9 cellular contexts compared by ENCODE assay signal in the genomic region with DNA sequence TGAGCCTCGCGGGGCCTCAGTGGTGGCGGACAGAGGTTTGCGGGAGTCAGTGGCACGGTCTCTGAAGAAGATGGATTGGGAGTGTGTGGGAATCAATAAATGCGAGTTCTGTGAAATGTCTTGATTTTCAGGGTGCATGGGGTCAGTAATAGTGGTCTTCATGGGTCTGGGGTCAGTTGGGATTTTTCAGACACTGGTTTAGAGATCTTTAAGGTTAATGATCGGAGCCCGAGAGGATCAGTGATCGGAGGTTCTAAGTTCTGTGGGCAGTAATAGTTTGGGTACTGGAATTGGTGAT. TPM values are rescaled to one million over a fixed set of nuclear protein-coding genes. Genes with fewer than 3 reads are reported as not detected.
DNase-seq lines count a peak whose midpoint lies in the region; ATAC-seq and TF ChIP-seq lines count a peak whose summit lies in the region.
"Had no signal": no experiment of that assay in that cellular context is flagged by ENCODE, and none has a peak within 500 bp of the region (broad histone marks: within the 10 kb centered on the region; RNA-seq: fewer than 3 reads in every experiment).

No MANE protein-coding gene starts in this region.

- in situ Hi-C loops in transverse colon (cut with MboI; ENCODE audit: low pct_ligation_motif_present in 1 of 4, low pct_unique_long_range_greater_than_20kb in 1 of 4, low sequenced_read_pairs in 3 of 4), result no loop called here

- POLR2A ChIA-PET in naive thymus-derived CD8-positive, alpha-beta T cell (lab: Charles Lee), result interaction anchor here (0.6 to 3.3 kb wide), 10 partner anchors 39 to 1032 kb away, joined by 3 to 62 read pairs (median 9); partner anchors contain the start of genes ZNF345, ZNF527, ZNF540 and ZNF569

- H3K36me3 ChIP-seq in colonic mucosa (no peaks in the 10 kb centered on the region), mesodermal cell (ENCODE audit: control insufficient read depth, insufficient read depth, low read length) (peaks cover 5% of the 10 kb centered on the region), transverse colon (peaks cover 0 to 7% (median 3%) of the 10 kb centered on the region in 4 donors)

- H3K27ac ChIP-seq in colonic mucosa (peak overlapping the region; percentile 82), mesodermal cell (ENCODE audit: low read depth, low read length, severe bottlenecking) (no peak overlapping the region), transverse colon (peak overlapping the region; percentile 84 to 93 (median 93))

- no peaks in the 10 kb centered on the region for H3K27me3 ChIP-seq in colonic mucosa
- no peaks in the 10 kb centered on the region for H3K27me3 ChIP-seq in transverse colon

- no peaks in the 10 kb centered on the region for H3K27me3 Mint-ChIP-seq in naive thymus-derived CD8-positive, alpha-beta T cell

- DNase-seq in DMS79 treated with DMSO at 0.1 percent for 48 hours (lab: John Stamatoyannopoulos, UW) (peak; percentile 47), DMS79 (lab: John Stamatoyannopoulos, UW) (no peak), colonic mucosa (no peak), transverse colon (no peak), NCI-H1436 treated with DMSO at 0.1 percent for 48 hours (lab: John Stamatoyannopoulos, UW) (no peak), amniotic stem cell (lab: John Stamatoyannopoulos, UW) (no peak)
- DNase-seq in naive thymus-derived CD8-positive, alpha-beta T cell, result no peak

- H3K4me3 Mint-ChIP-seq in naive thymus-derived CD8-positive, alpha-beta T cell, result no peak overlapping the region
- H3K4me3 Mint-ChIP-seq: immature natural killer cell had no signal

- peak overlapping the region; percentile 44 to 88 for H3K9ac ChIP-seq in colonic mucosa (ENCODE audit: low read depth in 2 of 2, low read length in 2 of 2)

- no peaks in the 10 kb centered on the region for H3K4me1 ChIP-seq in colonic mucosa
- no peaks in the 10 kb centered on the region for H3K4me1 ChIP-seq in mesodermal cell (ENCODE audit: control insufficient read depth, insufficient read depth, low read length, poor library complexity, severe bottlenecking)
- peaks cover 0 to 5% (median 5%) of the 10 kb centered on the region in 4 donors for H3K4me1 ChIP-seq in transverse colon

- H3K9me3 ChIP-seq in colonic mucosa (no peaks in the 10 kb centered on the region), mesodermal cell (ENCODE audit: control insufficient read depth, low read length) (peaks cover 34% of the 10 kb centered on the region), transverse colon (peaks cover 0 to 3% of the 10 kb centered on the region in 2 donors)

- TF ChIP-seq EP300 in transverse colon (IDR thresholded peaks at IDR 0.05; ENCODE audit: low read depth), result no peak

- H3K27ac Mint-ChIP-seq in naive thymus-derived CD8-positive, alpha-beta T cell, result no peak overlapping the region
- H3K27ac Mint-ChIP-seq: immature natural killer cell had no signal

- peaks cover 31 to 51% (median 35%) of the 10 kb centered on the region in 3 donors for H3K36me3 Mint-ChIP-seq in naive thymus-derived CD8-positive, alpha-beta T cell

- peak overlapping the region; percentile 64 for H3K4me3 ChIP-seq in colonic mucosa
- peak overlapping the region; percentile 64 for H3K4me3 ChIP-seq in mesodermal cell (ENCODE audit: extremely low read depth, insufficient read depth, low read length, poor library complexity, severe bottlenecking)
- H3K4me3 ChIP-seq in transverse colon, result peak overlapping the region; percentile 25 to 80 (median 62)

- peaks cover 0 to 54% (median 24%) of the 10 kb centered on the region in 9 donors for H3K9me3 Mint-ChIP-seq in naive thymus-derived CD8-positive, alpha-beta T cell

- H3K4me1 Mint-ChIP-seq in naive thymus-derived CD8-positive, alpha-beta T cell, result no peaks in the 10 kb centered on the region
- H3K4me1 Mint-ChIP-seq: immature natural killer cell had no signal

- TF ChIP-seq CTCF in colonic mucosa (IDR thresholded peaks at IDR 0.05) (no peak), transverse colon (IDR thresholded peaks at IDR 0.05) (no peak)

- intact Hi-C loops in colonic mucosa (cut with DNase I) (no loop called here), transverse colon (cut with DNase I; ENCODE audit: low total_unique reads) (no loop called here)

- ATAC-seq in naive thymus-derived CD8-positive, alpha-beta T cell, result no peak

- no peak for TF ChIP-seq POLR2A in transverse colon (IDR thresholded peaks at IDR 0.05)

- WGBS in mesodermal cell (ENCODE audit: insufficient coverage in 2 of 2), 2 experiments, result 22 to 34% methylated on average over 4 to 9 of the region's 9 CpGs
- 5 to 9% methylated on average over 3 to 9 of the region's 9 CpGs for WGBS in transverse colon (ENCODE audit: low coverage in 1 of 2), 2 donors

RNA-seq across cellular contexts. Expression of gene ZNF793, which starts 0.4 kb away (rescaled TPM):
- total RNA-seq in colonic mucosa (1 to 10 TPM; 1.6 to 2.9 TPM), transverse colon (1 to 10 TPM in 3 of 4 donors, under 1 TPM in 1; 0.75 to 6.8 (median 4.1) TPM)
- polyA plus RNA-seq in mesodermal cell (2013, experiment 1 of 2), result 3.0 TPM
- 3.0 TPM for polyA plus RNA-seq in mesodermal cell (2013, experiment 2 of 2)
- total RNA-seq in naive thymus-derived CD8-positive, alpha-beta T cell, result 10 to 100 TPM; 15.4 to 17.1 TPM
- 1 to 10 TPM; 2.7 to 4.4 (median 2.8) TPM for polyA plus RNA-seq in naive thymus-derived CD8-positive, alpha-beta T cell

RNA-seq across cellular contexts. Expression of gene ZNF570, which starts 38.0 kb away (rescaled TPM):
- total RNA-seq in colonic mucosa, result 1 to 10 TPM; 1.7 to 3.0 TPM
- 4.3 TPM for polyA plus RNA-seq in mesodermal cell (2013, experiment 1 of 2)
- polyA plus RNA-seq in mesodermal cell (2013, experiment 2 of 2), result 4.9 TPM
- 1 to 10 TPM in 3 of 4 donors, under 1 TPM in 1; 0.37 to 4.6 (median 2.7) TPM for total RNA-seq in transverse colon
- total RNA-seq in naive thymus-derived CD8-positive, alpha-beta T cell, result 10 to 100 TPM; 11.5 to 11.6 TPM
- 1 to 10 TPM; 3.8 to 5.0 (median 4.1) TPM for polyA plus RNA-seq in naive thymus-derived CD8-positive, alpha-beta T cell

RNA-seq across cellular contexts. Expression of gene ZNF569, which starts 39.9 kb away (rescaled TPM):
- total RNA-seq in colonic mucosa, result 1 to 10 TPM; 1.1 to 1.4 TPM
- 6.5 TPM for polyA plus RNA-seq in mesodermal cell (2013, experiment 1 of 2)
- 7.9 TPM for polyA plus RNA-seq in mesodermal cell (2013, experiment 2 of 2)
- 1 to 10 TPM in 3 of 4 donors, not detected in 1; 2.2 to 5.9 (median 5.4) TPM for total RNA-seq in transverse colon
- 10 to 100 TPM; 16.0 to 20.9 TPM for total RNA-seq in naive thymus-derived CD8-positive, alpha-beta T cell
- polyA plus RNA-seq in naive thymus-derived CD8-positive, alpha-beta T cell, result 1 to 10 TPM; 3.0 to 6.6 (median 6.5) TPM
